10 cellular contexts compared by ENCODE assay signal in genomic region chr4:78566834-78567501, GRCh38. TPM values are rescaled to one million over a fixed set of nuclear protein-coding genes. Genes with fewer than 3 reads are reported as not detected.
DNase-seq lines count a peak whose midpoint lies in the region; ATAC-seq, FAIRE-seq and TF ChIP-seq lines count a peak whose summit lies in the region.
"Had no signal": no experiment of that assay in that cellular context is flagged by ENCODE, and none has a peak within 500 bp of the region (broad histone marks: within the 10 kb centered on the region; RNA-seq: fewer than 3 reads in every experiment).

No MANE protein-coding gene starts in this region.

- H3K9me3 ChIP-seq in keratinocyte (ENCODE audit: control insufficient read depth, low read depth, low read length) (no peaks in the 10 kb centered on the region), uterus (no peaks in the 10 kb centered on the region)

- no peak overlapping the region for H2AFZ ChIP-seq in keratinocyte (ENCODE audit: control insufficient read depth, low read length)

- H3K36me3 ChIP-seq in keratinocyte (ENCODE audit: control insufficient read depth in 2 of 2, extremely low read depth in 1 of 2, insufficient read depth in 2 of 2, low read length in 2 of 2) (peaks cover 12 to 51% of the 10 kb centered on the region in 2 experiments), uterus (no peaks in the 10 kb centered on the region)

- H3K9me1 ChIP-seq in keratinocyte (ENCODE audit: control insufficient read depth, extremely low read depth, insufficient read depth, low read length) = no peaks in the 10 kb centered on the region

- H3K79me2 ChIP-seq in keratinocyte (ENCODE audit: control insufficient read depth, insufficient read depth, low read length) = peaks cover 40% of the 10 kb centered on the region

- TF ChIP-seq CTCF in keratinocyte (optimal IDR thresholded peaks at IDR 0.05 in 1 of 3, IDR thresholded peaks at IDR 0.05 in 1 of 3, conservative IDR thresholded peaks at IDR 0.05 in 1 of 3; ENCODE audit: extremely low read depth in 1 of 3, insufficient read depth in 2 of 3, low read length in 3 of 3) = no peak
- no peak for TF ChIP-seq CTCF in uterus (IDR thresholded peaks at IDR 0.05)

- dilution Hi-C loops in keratinocyte (cut with MboI; ENCODE audit: extremely low pct_ligation_motif_present, low sequenced_read_pairs) = no loop called here

- no peak overlapping the region for H3K4me2 ChIP-seq in keratinocyte (ENCODE audit: control insufficient read depth, extremely low read depth, insufficient read depth, low read depth, low read length)

- intact Hi-C loops in uterus (cut with DNase I; ENCODE audit: low total_unique reads) = no loop called here

- no peak for DNase-seq in keratinocyte (ENCODE audit: low read depth, low spot score)
- no peak for DNase-seq in superior temporal gyrus (ENCODE audit: extremely low spot score)
- no peak for DNase-seq in hepatic stellate cell (ENCODE audit: low spot score)
- DNase-seq in NCI-H1417 (lab: John Stamatoyannopoulos, UW) = no peak
- no peak for DNase-seq in uterus
- DNase-seq: activated naive CD4-positive, alpha-beta T cell treated with Interleukin-2 at 50 U/mL for 16 hours had no signal

- ATAC-seq in GM18520 (IDR thresholded peaks at IDR 0.05; ENCODE audit: unreplicated experiment) (peak; percentile 78), GM21825 (IDR thresholded peaks at IDR 0.05; ENCODE audit: unreplicated experiment) (peak; percentile 83), HG03558 (IDR thresholded peaks at IDR 0.05; ENCODE audit: extremely low read depth, unreplicated experiment) (peak; percentile 44)

- no peak overlapping the region for H3K9ac ChIP-seq in keratinocyte (ENCODE audit: control insufficient read depth, extremely low read depth, insufficient read depth, low read length)

- TF ChIP-seq POLR2A in uterus (IDR thresholded peaks at IDR 0.05) = no peak

- H3K4me1 ChIP-seq in keratinocyte (ENCODE audit: control insufficient read depth, extremely low read depth, insufficient read depth, low read length) = peaks cover 57% of the 10 kb centered on the region
- H3K4me1 ChIP-seq in uterus = no peaks in the 10 kb centered on the region

- H3K27me3 ChIP-seq in keratinocyte (ENCODE audit: control insufficient read depth, extremely low read depth, insufficient read depth, low read length) = no peaks in the 10 kb centered on the region
- no peaks in the 10 kb centered on the region for H3K27me3 ChIP-seq in uterus

- H3K4me3 ChIP-seq in keratinocyte (ENCODE audit: control insufficient read depth in 2 of 3, extremely low read depth in 1 of 3, insufficient read depth in 2 of 3, low read depth in 1 of 3, low read length in 3 of 3) (no peak overlapping the region), uterus (no peak overlapping the region)
- H3K4me3 ChIP-seq: SK-N-MC had no signal

- H3K27ac ChIP-seq in keratinocyte (ENCODE audit: control insufficient read depth, insufficient read depth, low read length) (peak overlapping the region; percentile 77), uterus (no peak overlapping the region)
- H3K27ac ChIP-seq: SK-N-MC had no signal

- FAIRE-seq in keratinocyte (lab: Jason Lieb, UNC) = no peak

- no peaks in the 10 kb centered on the region for H4K20me1 ChIP-seq in keratinocyte (ENCODE audit: control insufficient read depth, extremely low read depth, insufficient read depth, low read length)

RNA-seq across cellular contexts. Expression of gene ANXA3, which starts 15.4 kb away (rescaled TPM):
- polyA plus RNA-seq in keratinocyte = 380 to 463 TPM (median 425 TPM) in 3 replicates
- 679 TPM for polyA plus RNA-seq in keratinocyte (2011; ENCODE audit: low read depth)
- polyA plus RNA-seq in keratinocyte (2011; cell fraction: cytosol; rRNA removed) = 369 and 514 TPM in 2 replicates
- 557 and 580 TPM in 2 replicates for polyA plus RNA-seq in keratinocyte (2011; cell fraction: nucleus; rRNA removed)
- polyA plus RNA-seq in keratinocyte (2012; ENCODE audit: low replicate concordance) = 338 and 353 TPM in 2 replicates
- polyA minus RNA-seq in keratinocyte = 216 to 447 TPM (median 401 TPM) in 3 replicates
- polyA minus RNA-seq in keratinocyte (2011; cell fraction: cytosol; rRNA and poly(A)+ RNA removed) = 357 TPM
- 169 and 263 TPM in 2 replicates for polyA minus RNA-seq in keratinocyte (2011; cell fraction: nucleus; rRNA and poly(A)+ RNA removed)
- total RNA-seq in uterus = 100 to 1,000 TPM in 1 of 4 donors, 10 to 100 TPM in 3; 13.6 to 243 (median 23.4) TPM
